Comparison of ENCODE assay signal across 26 cellular contexts in the genomic region with DNA sequence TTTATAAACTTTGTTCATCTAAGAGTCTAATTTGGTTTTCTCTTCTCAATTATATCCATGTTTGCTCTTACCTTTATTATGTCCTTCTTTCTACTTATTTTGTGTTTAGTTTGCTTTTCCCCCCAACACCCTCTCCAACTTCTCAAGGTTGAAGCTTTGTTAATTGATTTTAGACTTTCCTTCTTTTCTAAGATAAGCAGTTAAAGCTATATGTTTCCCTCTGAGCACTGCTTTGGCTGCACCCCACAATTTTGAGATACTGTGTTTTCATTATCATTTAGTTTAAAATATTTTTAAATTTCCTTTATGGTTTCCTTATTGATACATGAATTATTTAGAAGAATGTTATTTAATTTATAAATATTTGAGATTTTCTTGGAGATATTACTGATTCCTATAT. TPM values are rescaled to one million over a fixed set of nuclear protein-coding genes. Genes with fewer than 3 reads are reported as not detected.
"Had no signal": no experiment of that assay in that cellular context is flagged by ENCODE, and none has a peak within 500 bp of the region (broad histone marks: within the 10 kb centered on the region; RNA-seq: fewer than 3 reads in every experiment).

No MANE protein-coding gene starts in this region.

- H3K27me3 Mint-ChIP-seq: dendritic cell treated with granulocyte-macrophage colony-stimulating factor and Interleukin-4, amounts not matched to agents 40 ng/mL and 50 ng/mL, for 4 days had no signal

- H3K27ac Mint-ChIP-seq: dendritic cell treated with granulocyte-macrophage colony-stimulating factor and Interleukin-4, amounts not matched to agents 40 ng/mL and 50 ng/mL, for 4 days; effector memory CD8-positive, alpha-beta T cell; endodermal cell had no signal

- ATAC-seq: effector memory CD8-positive, alpha-beta T cell; esophagus mucosa; gastrocnemius medialis; heart right ventricle; left cardiac atrium; left lung; left ventricle myocardium superior; lower lobe of right lung had no signal

- FAIRE-seq: endometrium, islet of Langerhans, keratinocyte had no signal

- DNase-seq: colonic mucosa; cortex of kidney; effector CD8-positive, alpha-beta T cell; effector memory CD8-positive, alpha-beta T cell; endodermal cell; erythroblast; esophagus squamous epithelium; foreskin fibroblast; foreskin melanocyte; gastrocnemius medialis; glutamatergic neuron; head of caudate nucleus; heart right ventricle; hippocampal formation; left cardiac atrium; left lung; left ventricle myocardium superior; lower lobe of right lung; mesenchymal stem cell; midbrain had no signal

- H3K4me1 Mint-ChIP-seq: endodermal cell had no signal

- H3K4me3 Mint-ChIP-seq: dendritic cell treated with granulocyte-macrophage colony-stimulating factor and Interleukin-4, amounts not matched to agents 40 ng/mL and 50 ng/mL, for 4 days; effector memory CD8-positive, alpha-beta T cell; endodermal cell had no signal

RNA-seq across cellular contexts. Expression of a gene that starts 13.9 kb away (rescaled TPM):
- total RNA-seq: lung microvascular endothelial cell had no signal
